8 cellular contexts compared by ENCODE assay signal in genomic region chr5:7868427-7868772, GRCh38.
DNase-seq lines count a peak whose midpoint lies in the region; ATAC-seq and TF ChIP-seq lines count a peak whose summit lies in the region.

No MANE protein-coding gene starts in this region.

- H3K27me3 ChIP-seq in effector memory CD4-positive, alpha-beta T cell (replicated peaks; ENCODE audit: control insufficient read depth, insufficient read depth, low read length, poor library complexity, severe bottlenecking), result no peaks in the 10 kb centered on the region

- H3K4me3 ChIP-seq in effector memory CD4-positive, alpha-beta T cell (ENCODE audit: insufficient read depth, low read depth, low read length, poor library complexity, severe bottlenecking), result peak overlapping the region; percentile 97

- no peak for TF ChIP-seq CTCF in nephron (IDR thresholded peaks at IDR 0.05; ENCODE audit: unreplicated experiment in 3 of 3)

- H3K9me3 Mint-ChIP-seq in nephron, result no peaks in the 10 kb centered on the region

- peak overlapping the region; percentile 93 to 99 (median 94) for H3K4me3 Mint-ChIP-seq in nephron

- peaks cover 27% of the 10 kb centered on the region for H3K4me1 ChIP-seq in effector memory CD4-positive, alpha-beta T cell (ENCODE audit: control insufficient read depth, insufficient read depth, low read length, poor library complexity, severe bottlenecking)

- H3K36me3 Mint-ChIP-seq in nephron (ENCODE audit: low read depth), result peaks cover 16% of the 10 kb centered on the region

- peak; percentile 46 for DNase-seq in NCI-H526 treated with DMSO at 0.1 percent for 48 hours (lab: John Stamatoyannopoulos, UW)
- no peak for DNase-seq in effector memory CD4-positive, alpha-beta T cell
- no peak for DNase-seq in NCI-H1694 (lab: John Stamatoyannopoulos, UW)
- DNase-seq in activated CD4-positive, CD25-positive, alpha-beta regulatory T cell treated with anti-CD3 and anti-CD28 coated beads, Interleukin-2, amount 50 U/mL, for 72 hours, result no peak
- DNase-seq in DMS 273 treated with DMSO at 0.1 percent for 48 hours (lab: John Stamatoyannopoulos, UW), result no peak

- peaks cover 27% of the 10 kb centered on the region for H3K4me1 Mint-ChIP-seq in nephron

- peak; percentile 0 for ATAC-seq in GM19035 (IDR thresholded peaks at IDR 0.05; ENCODE audit: unreplicated experiment)
- no peak for ATAC-seq in activated CD4-positive, CD25-positive, alpha-beta regulatory T cell treated with anti-CD3 and anti-CD28 coated beads, Interleukin-2, amount 50 U/mL, for 24 hours

- no peaks in the 10 kb centered on the region for H3K9me3 ChIP-seq in effector memory CD4-positive, alpha-beta T cell (ENCODE audit: control insufficient read depth, low read length)

- no peaks in the 10 kb centered on the region for H3K27me3 Mint-ChIP-seq in nephron (ENCODE audit: low read depth)

- H3K27ac ChIP-seq in effector memory CD4-positive, alpha-beta T cell (ENCODE audit: insufficient read depth, low read length, poor library complexity, severe bottlenecking), result peak overlapping the region; percentile 67

- peak overlapping the region; percentile 37 to 87 (median 83) for H3K27ac Mint-ChIP-seq in nephron

- H3K36me3 ChIP-seq in effector memory CD4-positive, alpha-beta T cell (ENCODE audit: control insufficient read depth, insufficient read depth, low read length), result peaks cover 3% of the 10 kb centered on the region
